ENCODE assay signal across 31 cellular contexts in the genomic region with DNA sequence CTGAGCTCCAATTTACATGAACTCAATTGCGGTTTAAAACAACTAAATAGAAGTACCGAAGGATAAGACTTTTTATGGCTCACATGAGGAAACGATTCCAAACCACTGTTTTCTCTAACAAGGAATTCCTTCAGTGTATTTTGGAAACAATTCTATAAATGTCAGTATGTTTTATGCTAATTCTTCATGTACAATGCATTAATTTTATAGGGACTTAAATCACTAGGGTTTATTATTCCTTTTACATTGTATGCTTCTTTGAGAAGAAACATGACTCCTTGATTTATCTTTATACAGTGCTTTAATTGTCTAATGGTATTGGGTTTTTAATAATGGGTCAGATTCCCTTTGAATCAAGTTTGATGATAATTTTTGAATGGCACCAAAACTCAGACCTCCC.
"Had no signal": no experiment of that assay in that cellular context is flagged by ENCODE, and none has a peak within 500 bp of the region (broad histone marks: within the 10 kb centered on the region; RNA-seq: fewer than 3 reads in every experiment).

No MANE protein-coding gene starts in this region.

- H3K4me1 Mint-ChIP-seq: activated CD8-positive, alpha-beta memory T cell treated with anti-CD3 and anti-CD28 coated beads, Interleukin-2, amount 10 ng/mL, durations not matched to agents 7 days and 5 days; activated naive CD4-positive, alpha-beta T cell treated with anti-CD3 and anti-CD28 coated beads, Interleukin-2, amount 50 U/mL, for 24 hours; activated naive CD8-positive, alpha-beta T cell treated with anti-CD3 and anti-CD28 coated beads for 36 hours; activated naive CD8-positive, alpha-beta T cell treated with anti-CD3 and anti-CD28 coated beads, Interleukin-2, amount 50 U/mL, for 24 hours had no signal

- H3K4me1 ChIP-seq: adrenal gland, body of pancreas, gastrocnemius medialis, heart left ventricle had no signal

- H3K9me3 ChIP-seq: adrenal gland, body of pancreas, gastrocnemius medialis, heart left ventricle had no signal

- H3K36me3 Mint-ChIP-seq: activated CD4-positive, alpha-beta memory T cell treated with anti-CD3 and anti-CD28 coated beads for 36 hours; activated CD8-positive, alpha-beta memory T cell treated with anti-CD3 and anti-CD28 coated beads, Interleukin-2, amount 10 ng/mL, durations not matched to agents 7 days and 5 days; activated naive CD4-positive, alpha-beta T cell treated with anti-CD3 and anti-CD28 coated beads, Interleukin-2, amount 50 U/mL, for 24 hours; activated naive CD8-positive, alpha-beta T cell treated with anti-CD3 and anti-CD28 coated beads for 36 hours; WTC11 had no signal

- DNase-seq: activated CD4-positive, alpha-beta memory T cell treated with anti-CD3 and anti-CD28 coated beads for 36 hours; activated CD4-positive, alpha-beta T cell treated with anti-CD3 and anti-CD28 coated beads for 1 hour; activated CD4-positive, alpha-beta T cell treated with anti-CD3 and anti-CD28 coated beads for 48 hours; activated CD8-positive, alpha-beta memory T cell treated with anti-CD3 and anti-CD28 coated beads, Interleukin-2, amount 10 ng/mL, durations not matched to agents 7 days and 5 days; activated CD8-positive, alpha-beta memory T cell treated with anti-CD3 and anti-CD28 coated beads, Interleukin-2, amount 50 U/mL, for 4 hours; activated CD8-positive, alpha-beta T cell treated with anti-CD3 and anti-CD28 coated beads, Interleukin-2, amount 10 ng/mL, durations not matched to agents 7 days and 5 days; activated effector memory CD4-positive, alpha-beta T cell treated with anti-CD3 and anti-CD28 coated beads, Interleukin-2, amount 50 U/mL, for 16 hours; activated naive CD4-positive, alpha-beta T cell treated with anti-CD3 and anti-CD28 coated beads for 36 hours; activated naive CD8-positive, alpha-beta T cell treated with anti-CD3 and anti-CD28 coated beads for 36 hours; activated naive CD8-positive, alpha-beta T cell treated with anti-CD3 and anti-CD28 coated beads, Interleukin-2, amount 50 U/mL, for 24 hours; activated T-cell treated with anti-CD3 and anti-CD28 coated beads, Interleukin-2, amount 50 U/mL, for 1 hour; activated T-cell treated with anti-CD3 and anti-CD28 coated beads, Interleukin-2, amount 50 U/mL, for 48 hours; adrenal gland; amygdala; aorta; body of pancreas; caudate nucleus; cortex of kidney; dermis blood vessel endothelial cell; effector CD8-positive, alpha-beta T cell; foreskin fibroblast; gastrocnemius medialis; glutamatergic neuron; heart left ventricle; T-helper 2 cell had no signal

- H3K4me3 ChIP-seq: adrenal gland, body of pancreas, gastrocnemius medialis, heart left ventricle had no signal

- H3K36me3 ChIP-seq: adrenal gland, gastrocnemius medialis, heart left ventricle had no signal

- H3K27me3 Mint-ChIP-seq: activated CD4-positive, alpha-beta memory T cell treated with anti-CD3 and anti-CD28 coated beads for 36 hours; activated CD8-positive, alpha-beta memory T cell treated with anti-CD3 and anti-CD28 coated beads, Interleukin-2, amount 10 ng/mL, durations not matched to agents 7 days and 5 days; activated naive CD4-positive, alpha-beta T cell treated with anti-CD3 and anti-CD28 coated beads, Interleukin-2, amount 50 U/mL, for 24 hours; activated naive CD8-positive, alpha-beta T cell treated with anti-CD3 and anti-CD28 coated beads for 36 hours; activated naive CD8-positive, alpha-beta T cell treated with anti-CD3 and anti-CD28 coated beads, Interleukin-2, amount 50 U/mL, for 24 hours had no signal

- H3K9me3 Mint-ChIP-seq: activated CD4-positive, alpha-beta memory T cell treated with anti-CD3 and anti-CD28 coated beads for 36 hours; activated naive CD4-positive, alpha-beta T cell treated with anti-CD3 and anti-CD28 coated beads for 36 hours; activated naive CD4-positive, alpha-beta T cell treated with anti-CD3 and anti-CD28 coated beads, Interleukin-2, amount 50 U/mL, for 24 hours; activated naive CD8-positive, alpha-beta T cell treated with anti-CD3 and anti-CD28 coated beads for 36 hours; activated naive CD8-positive, alpha-beta T cell treated with anti-CD3 and anti-CD28 coated beads, Interleukin-2, amount 50 U/mL, for 24 hours; activated T-helper 1 cell treated with anti-CD3 and anti-CD28 coated beads, Interleukin-12 subunit alpha, Interleukin-12 subunit beta, Interleukin-2, Interleukin-4 antibody, amounts not matched to agents 30 ng/mL and 10 ng/mL and 1 ng/mL, durations not matched to agents 14 hours and 24 hours and 36 hours; activated T-helper 2 cell treated with anti-CD3 and anti-CD28 coated beads, Interferon-gamma antibody, Interleukin-2, Interleukin-4, amounts not matched to agents 10 μg/mL and 5 μg/mL and 100 μg/mL, durations not matched to agents 14 hours and 24 hours and 36 hours had no signal

- H3K4me3 Mint-ChIP-seq: activated CD4-positive, alpha-beta memory T cell treated with anti-CD3 and anti-CD28 coated beads for 36 hours; activated CD8-positive, alpha-beta memory T cell treated with anti-CD3 and anti-CD28 coated beads, Interleukin-2, amount 10 ng/mL, durations not matched to agents 7 days and 5 days; activated CD8-positive, alpha-beta T cell treated with anti-CD3 and anti-CD28 coated beads, Interleukin-2, amount 10 ng/mL, durations not matched to agents 7 days and 5 days; activated naive CD4-positive, alpha-beta T cell treated with anti-CD3 and anti-CD28 coated beads for 36 hours; activated naive CD4-positive, alpha-beta T cell treated with anti-CD3 and anti-CD28 coated beads, Interleukin-2, amount 50 U/mL, for 24 hours; activated naive CD8-positive, alpha-beta T cell treated with anti-CD3 and anti-CD28 coated beads for 36 hours; activated naive CD8-positive, alpha-beta T cell treated with anti-CD3 and anti-CD28 coated beads, Interleukin-2, amount 50 U/mL, for 24 hours; activated T-helper 1 cell treated with anti-CD3 and anti-CD28 coated beads, Interleukin-12 subunit alpha, Interleukin-12 subunit beta, Interleukin-2, Interleukin-4 antibody, amounts not matched to agents 30 ng/mL and 10 ng/mL and 1 ng/mL, durations not matched to agents 14 hours and 24 hours and 36 hours; WTC11 had no signal

- H3K27ac ChIP-seq: adrenal gland, body of pancreas, gastrocnemius medialis, heart left ventricle, VCaP had no signal

- H3K27me3 ChIP-seq: adrenal gland, body of pancreas, gastrocnemius medialis, heart left ventricle had no signal

- ATAC-seq: activated CD8-positive, alpha-beta memory T cell treated with anti-CD3 and anti-CD28 coated beads, Interleukin-2, amount 10 ng/mL, durations not matched to agents 7 days and 5 days; activated CD8-positive, alpha-beta T cell treated with anti-CD3 and anti-CD28 coated beads, Interleukin-2, amount 10 ng/mL, durations not matched to agents 7 days and 5 days; activated naive CD8-positive, alpha-beta T cell treated with anti-CD3 and anti-CD28 coated beads, Interleukin-2, amount 50 U/mL, for 24 hours; body of pancreas; esophagus mucosa; gastrocnemius medialis; heart left ventricle; WTC11 had no signal

- H3K27ac Mint-ChIP-seq: activated CD4-positive, alpha-beta memory T cell treated with anti-CD3 and anti-CD28 coated beads for 36 hours; activated CD8-positive, alpha-beta memory T cell treated with anti-CD3 and anti-CD28 coated beads, Interleukin-2, amount 10 ng/mL, durations not matched to agents 7 days and 5 days; activated CD8-positive, alpha-beta T cell treated with anti-CD3 and anti-CD28 coated beads, Interleukin-2, amount 10 ng/mL, durations not matched to agents 7 days and 5 days; activated naive CD4-positive, alpha-beta T cell treated with anti-CD3 and anti-CD28 coated beads for 36 hours; activated naive CD4-positive, alpha-beta T cell treated with anti-CD3 and anti-CD28 coated beads, Interleukin-2, amount 50 U/mL, for 24 hours; activated naive CD8-positive, alpha-beta T cell treated with anti-CD3 and anti-CD28 coated beads for 36 hours; activated naive CD8-positive, alpha-beta T cell treated with anti-CD3 and anti-CD28 coated beads, Interleukin-2, amount 50 U/mL, for 24 hours; activated T-helper 1 cell treated with anti-CD3 and anti-CD28 coated beads, Interleukin-12 subunit alpha, Interleukin-12 subunit beta, Interleukin-2, Interleukin-4 antibody, amounts not matched to agents 30 ng/mL and 10 ng/mL and 1 ng/mL, durations not matched to agents 14 hours and 24 hours and 36 hours; activated T-helper 2 cell treated with anti-CD3 and anti-CD28 coated beads, Interferon-gamma antibody, Interleukin-2, Interleukin-4, amounts not matched to agents 10 μg/mL and 5 μg/mL and 100 μg/mL, durations not matched to agents 14 hours and 24 hours and 36 hours; WTC11 had no signal
